Comparison of ENCODE assay signal across 20 cellular contexts in genomic region chr15:91488452-91488851, GRCh38.
DNase-seq lines count a peak whose midpoint lies in the region; ATAC-seq and TF ChIP-seq lines count a peak whose summit lies in the region.
"Had no signal": no experiment of that assay in that cellular context is flagged by ENCODE, and none has a peak within 500 bp of the region (broad histone marks: within the 10 kb centered on the region; RNA-seq: fewer than 3 reads in every experiment).

No MANE protein-coding gene starts in this region.

- H3K9me2 ChIP-seq in GM23338 (ENCODE audit: insufficient read depth) = no peaks in the 10 kb centered on the region

- H3K9me3 ChIP-seq in HUES6 (ENCODE audit: control insufficient read depth, insufficient read depth, low read depth, low read length) = no peaks in the 10 kb centered on the region
- H3K9me3 ChIP-seq: BE2C had no signal

- H3K4me1 Mint-ChIP-seq in GM23338 = peaks cover 19% of the 10 kb centered on the region
- H3K4me1 Mint-ChIP-seq: CD14-positive monocyte had no signal

- no peak for ATAC-seq in GM23338
- ATAC-seq: Panc1 had no signal

- no peaks in the 10 kb centered on the region for H3K79me2 ChIP-seq in GM23338 (replicated peaks; ENCODE audit: insufficient read depth)

- no peak overlapping the region for H3K4me3 Mint-ChIP-seq in GM23338
- H3K4me3 Mint-ChIP-seq: CD14-positive monocyte; CD8-positive, alpha-beta memory T cell had no signal

- DNase-seq in GM23338 (ENCODE audit: low spot score) (peak; percentile 3), astrocyte of the hippocampus (ENCODE audit: low read depth, low spot score) (peak; percentile 46), foreskin melanocyte (peak; percentile 59), A172 (ENCODE audit: low spot score) (no peak), NCI-H1694 treated with DMSO at 0.1 percent for 48 hours (lab: John Stamatoyannopoulos, UW) (no peak)
- no peak for DNase-seq in stimulated activated CD4-positive, alpha-beta T cell treated with anti-CD3 and anti-CD28 coated beads, Interleukin-1b, Interleukin-23, amount 100 ng/mL, for 48 hours
- DNase-seq: ACHN; BE2C; Calu3; CD8-positive, alpha-beta memory T cell; GF-D8; KBM-7; MM.1S; NCI-H2081; NCI-H2227 treated with DMSO at 0.1 percent for 48 hours; NCI-H526 treated with DMSO at 0.1 percent for 48 hours; SHP77 treated with DMSO at 0.1 percent for 48 hours had no signal

- TF ChIP-seq CTCF in GM23338 (conservative IDR thresholded peaks at IDR 0.05; ENCODE audit: low read depth in 2 of 2) = no peak

- H3K4me1 ChIP-seq in GM23338 (ENCODE audit: insufficient read depth) (peaks cover 11% of the 10 kb centered on the region; the same call in 1 of the 2 replicates), HUES6 (ENCODE audit: control insufficient read depth, insufficient read depth, low read length) (peaks cover 9% of the 10 kb centered on the region; the same call in 1 of the 2 replicates)

- H3K27ac Mint-ChIP-seq in GM23338 = no peak overlapping the region
- H3K27ac Mint-ChIP-seq: CD14-positive monocyte; CD8-positive, alpha-beta memory T cell had no signal

- H4K20me1 ChIP-seq in GM23338 (replicated peaks; ENCODE audit: insufficient read depth) = no peaks in the 10 kb centered on the region; the same call in 1 of the 2 replicates

- H3K4me3 ChIP-seq in GM23338 = no peak overlapping the region
- no peak overlapping the region for H3K4me3 ChIP-seq in HUES6 (ENCODE audit: low read depth, low read length)

- no peaks in the 10 kb centered on the region for H3K9me3 Mint-ChIP-seq in GM23338

- peak overlapping the region; percentile 6; the same call in 1 of the 2 replicates for H3K4me2 ChIP-seq in GM23338

- H3K27me3 ChIP-seq in GM23338 (ENCODE audit: insufficient read depth) (no peaks in the 10 kb centered on the region), HUES6 (ENCODE audit: control insufficient read depth, insufficient read depth, low read length) (no peaks in the 10 kb centered on the region)
- H3K27me3 ChIP-seq: BE2C had no signal

- H3K27me3 Mint-ChIP-seq in GM23338 (ENCODE audit: insufficient read depth, low read depth, poor library complexity) = no peaks in the 10 kb centered on the region

- H3K36me3 ChIP-seq in GM23338 (ENCODE audit: insufficient read depth) (no peaks in the 10 kb centered on the region), HUES6 (ENCODE audit: control insufficient read depth, insufficient read depth, low read length) (no peaks in the 10 kb centered on the region)
- H3K36me3 ChIP-seq: BE2C had no signal

- H3K27ac ChIP-seq in GM23338 (ENCODE audit: low read depth) (no peak overlapping the region), HUES6 (ENCODE audit: low read depth, low read length) (0 out of 2 replicates have a peak overlapping the region, but pooled peaks have one; percentile 49)

- no peaks in the 10 kb centered on the region for H3K36me3 Mint-ChIP-seq in GM23338 (ENCODE audit: low read depth)
- H3K36me3 Mint-ChIP-seq: CD14-positive monocyte had no signal

- no peak overlapping the region for H2AFZ ChIP-seq in GM23338

- H3K9ac ChIP-seq in HUES6 (ENCODE audit: low read length) = no peak overlapping the region

- no peaks in the 10 kb centered on the region for H3F3A ChIP-seq in GM23338 (replicated peaks; ENCODE audit: low read depth)

TF ChIP-seq in GM23338, 12 proteins besides CTCF, POLR2A, EP300 and RAD21:
- TF ChIP-seq ETS1 (IDR thresholded peaks at IDR 0.05) (no peak), CREB1 (CRISPR knock-in tag; IDR thresholded peaks at IDR 0.05; ENCODE audit: low read depth) (no peak)

Comparison
In these comparisons a context has a peak if more than half of its experiments do, and no peak if none do; other contexts are left out.
1. DNase-seq: peak in GM23338 (single experiment), astrocyte of the hippocampus (single experiment) and foreskin melanocyte (single experiment); none in A172 (single experiment), NCI-H1694 treated with DMSO at 0.1 percent for 48 hours (single experiment) and stimulated activated CD4-positive, alpha-beta T cell treated with anti-CD3 and anti-CD28 coated beads, Interleukin-1b, Interleukin-23, amount 100 ng/mL, for 48 hours (single experiment).